ENCODE assay signal across 8 cellular contexts in genomic region chr2:23199115-23199918, GRCh38.
A peak's percentile ranks its signal among the peaks of the same experiment; 100 is the strongest.
DNase-seq lines count a peak whose midpoint lies in the region; ATAC-seq and TF ChIP-seq lines count a peak whose summit lies in the region.

No MANE protein-coding gene starts in this region.

- H3K4ac ChIP-seq in mesendoderm (ENCODE audit: low read depth, low read length), result no peak overlapping the region

- peak; percentile 9 for DNase-seq in NCI-H2196 (lab: John Stamatoyannopoulos, UW; ENCODE audit: unreplicated experiment)
- DNase-seq in NCI-H2196 treated with DMSO at 0.1 percent for 48 hours (lab: John Stamatoyannopoulos, UW; ENCODE audit: unreplicated experiment), result no peak
- DNase-seq in mesendoderm, result peak; percentile 38
- no peak for DNase-seq in GF-D8 (lab: John Stamatoyannopoulos, UW)
- DNase-seq in hypothalamus (lab: John Stamatoyannopoulos, UW), result no peak

- H3K27me3 ChIP-seq in mesendoderm (ENCODE audit: insufficient read depth, low read length, poor library complexity), result no peaks in the 10 kb centered on the region

- peak; percentile 48 for TF ChIP-seq CTCF in WI38 (IDR thresholded peaks at IDR 0.05; ENCODE audit: low read depth, low read length)

- WGBS in mesendoderm (ENCODE audit: extremely low coverage, insufficient coverage, low lambda C conversion rate), result no CpG with 5 or more reads among the region's 7 CpGs

- no peak overlapping the region for H2BK5ac ChIP-seq in mesendoderm (ENCODE audit: low read length)

- H3K4me2 ChIP-seq in mesendoderm (ENCODE audit: low read length), result no peak overlapping the region

- H3K27ac ChIP-seq in mesendoderm (ENCODE audit: low read depth, low read length), result no peak overlapping the region

- H3K18ac ChIP-seq in mesendoderm (ENCODE audit: low read length), result no peak overlapping the region

- no peak overlapping the region for H3K9ac ChIP-seq in mesendoderm (ENCODE audit: low read length)

- no peaks in the 10 kb centered on the region for H3K4me1 ChIP-seq in mesendoderm (ENCODE audit: control insufficient read depth, low read depth, low read length)

- H2BK120ac ChIP-seq in mesendoderm (ENCODE audit: low read depth, low read length), result no peak overlapping the region

- no peaks in the 10 kb centered on the region for H3K79me1 ChIP-seq in mesendoderm (ENCODE audit: low read length)

- no peak overlapping the region for H4K5ac ChIP-seq in mesendoderm (ENCODE audit: low read length)

- H3K23ac ChIP-seq in mesendoderm (ENCODE audit: low read length), result no peak overlapping the region

- H3K56ac ChIP-seq in mesendoderm (ENCODE audit: low read length), result no peak overlapping the region

- peak; percentile 48 for ATAC-seq in HG03521 (IDR thresholded peaks at IDR 0.05; ENCODE audit: unreplicated experiment)
- no peak for ATAC-seq in GM19397 (IDR thresholded peaks at IDR 0.05; ENCODE audit: unreplicated experiment)

- H3K79me2 ChIP-seq in mesendoderm (ENCODE audit: control insufficient read depth, insufficient read depth, low read length), result no peaks in the 10 kb centered on the region

- H3K4me3 ChIP-seq in WI38 (ENCODE audit: low read depth, low read length), result no peak overlapping the region
- no peak overlapping the region for H3K4me3 ChIP-seq in mesendoderm (ENCODE audit: low read length)

- no peak overlapping the region for H2AK5ac ChIP-seq in mesendoderm (ENCODE audit: low read length)

- H4K8ac ChIP-seq in mesendoderm (ENCODE audit: low read depth, low read length), result no peak overlapping the region

- no peak overlapping the region for H2BK15ac ChIP-seq in mesendoderm (replicated peaks; ENCODE audit: low read depth)

- no peaks in the 10 kb centered on the region for H3K36me3 ChIP-seq in mesendoderm (ENCODE audit: control insufficient read depth, insufficient read depth, low read length)

Comparison
In these comparisons a context has a peak if more than half of its experiments do, and no peak if none do; other contexts are left out.
1. DNase-seq: peak in NCI-H2196 (single experiment) and mesendoderm (single experiment); none in NCI-H2196 treated with DMSO at 0.1 percent for 48 hours (single experiment), GF-D8 (single experiment) and hypothalamus (0 of 51).